In genomic region chr5:112794410-112794809, GRCh38 we compare ENCODE assay signal across 2 cellular contexts.
TF ChIP-seq lines count a peak whose summit lies in the region.

No MANE protein-coding gene starts in this region.

TF ChIP-seq in IMR-90, 13 proteins besides CTCF, POLR2A, EP300 and RAD21:
- no peak for TF ChIP-seq ELK1 (IDR thresholded peaks at IDR 0.05; ENCODE audit: borderline replicate concordance, low read depth, low read length)
- TF ChIP-seq USF2 (IDR thresholded peaks at IDR 0.05; ENCODE audit: low read depth, low read length): no peak
- no peak for TF ChIP-seq RFX5 (IDR thresholded peaks at IDR 0.05; ENCODE audit: low read depth, low read length)
- TF ChIP-seq MAZ (IDR thresholded peaks at IDR 0.05; ENCODE audit: borderline replicate concordance, low read depth, low read length): no peak
- no peak for TF ChIP-seq CEBPB (IDR thresholded peaks at IDR 0.05; ENCODE audit: low read depth, low read length)
- no peak for TF ChIP-seq MXI1 (IDR thresholded peaks at IDR 0.05; ENCODE audit: borderline replicate concordance, low read depth, low read length)
- no peak for TF ChIP-seq FOS (IDR thresholded peaks at IDR 0.05; ENCODE audit: low read depth, low read length)
- TF ChIP-seq MAFK (IDR thresholded peaks at IDR 0.05; ENCODE audit: low read depth, low read length): no peak
- no peak for TF ChIP-seq NFE2L2 (IDR thresholded peaks at IDR 0.05; ENCODE audit: low read depth, low read length)

TF ChIP-seq in H1, 55 proteins besides CTCF, POLR2A, EP300 and RAD21:
- TF ChIP-seq HDAC2 (IDR thresholded peaks at IDR 0.05; ENCODE audit: borderline replicate concordance in 1 of 2, low read depth in 2 of 2, low read length in 2 of 2): no peak
- no peak for TF ChIP-seq RXRA (IDR thresholded peaks at IDR 0.05; ENCODE audit: insufficient read depth, low read depth, low read length)
- no peak for TF ChIP-seq SIRT6 (IDR thresholded peaks at IDR 0.05; ENCODE audit: low read length)
- no peak for TF ChIP-seq MAX (IDR thresholded peaks at IDR 0.05)
- no peak for TF ChIP-seq KDM5A (IDR thresholded peaks at IDR 0.05; ENCODE audit: low read length)
- TF ChIP-seq E2F6 (IDR thresholded peaks at IDR 0.05): no peak
- TF ChIP-seq FOSL1 (IDR thresholded peaks at IDR 0.05; ENCODE audit: insufficient read depth, low read depth, low read length): no peak
- TF ChIP-seq ATF2 (IDR thresholded peaks at IDR 0.05; ENCODE audit: low read length): no peak
- TF ChIP-seq SAP30 (IDR thresholded peaks at IDR 0.05; ENCODE audit: insufficient read depth, insufficient replicate concordance, low read length): no peak
- TF ChIP-seq TCF12 (IDR thresholded peaks at IDR 0.05; ENCODE audit: low read depth, low read length): no peak
- no peak for TF ChIP-seq BCL11A (IDR thresholded peaks at IDR 0.05; ENCODE audit: low read depth in 2 of 2, low read length in 2 of 2)
- TF ChIP-seq GABPA (IDR thresholded peaks at IDR 0.05; ENCODE audit: borderline replicate concordance, insufficient read depth, low read length): no peak
